ENCODE assay signal across 15 cellular contexts in genomic region chr11:85823816-85824215, GRCh38. TPM values are rescaled to one million over a fixed set of nuclear protein-coding genes. Genes with fewer than 3 reads are reported as not detected.
DNase-seq lines count a peak whose midpoint lies in the region; ATAC-seq, FAIRE-seq and TF ChIP-seq lines count a peak whose summit lies in the region.
"Had no signal": no experiment of that assay in that cellular context is flagged by ENCODE, and none has a peak within 500 bp of the region (broad histone marks: within the 10 kb centered on the region; RNA-seq: fewer than 3 reads in every experiment).

No MANE protein-coding gene starts in this region.

- no peak for TF ChIP-seq RAD21 in HepG2 (CRISPR knock-in tag; IDR thresholded peaks at IDR 0.05)

- H3K4me1 ChIP-seq in right lobe of liver, result no peaks in the 10 kb centered on the region
- H3K4me1 ChIP-seq in HepG2 (ENCODE audit: insufficient read depth, low read length), result no peaks in the 10 kb centered on the region
- H3K4me1 ChIP-seq in effector memory CD4-positive, alpha-beta T cell (ENCODE audit: control insufficient read depth, insufficient read depth, low read length, poor library complexity, severe bottlenecking), result peaks cover 55% of the 10 kb centered on the region
- H3K4me1 ChIP-seq in upper lobe of right lung, result peaks cover 4% of the 10 kb centered on the region
- peaks cover 47% of the 10 kb centered on the region for H3K4me1 ChIP-seq in PC-9 (replicated peaks; ENCODE audit: insufficient read depth)

- H3K4me2 ChIP-seq in HepG2 (ENCODE audit: low read depth, low read length), result no peak overlapping the region
- H3K4me2 ChIP-seq in PC-9, result no peak overlapping the region

- H3K9ac ChIP-seq in HepG2 (ENCODE audit: insufficient read depth, low read depth, low read length), result no peak overlapping the region

- H3K36me3 ChIP-seq in right lobe of liver (no peaks in the 10 kb centered on the region), HepG2 (replicated peaks in 1 of 2; ENCODE audit: control insufficient read depth in 1 of 2, insufficient read depth in 2 of 2, low read length in 2 of 2) (no peaks in the 10 kb centered on the region), upper lobe of right lung (no peaks in the 10 kb centered on the region), PC-9 (ENCODE audit: low read depth) (no peaks in the 10 kb centered on the region)
- H3K36me3 ChIP-seq in effector memory CD4-positive, alpha-beta T cell (ENCODE audit: control insufficient read depth, insufficient read depth, low read length), result no peaks in the 10 kb centered on the region
- H3K36me3 ChIP-seq: esophagus squamous epithelium, spleen had no signal

- POLR2A ChIA-PET in HepG2 (lab: Yijun Ruan, JAX) (no interaction called here), PC-9 (lab: Charles Lee; ENCODE audit: unreplicated experiment) (no interaction called here)

- TF ChIP-seq CTCF in right lobe of liver (IDR thresholded peaks at IDR 0.05), result no peak
- TF ChIP-seq CTCF in HepG2 (CRISPR knock-in tag; IDR thresholded peaks at IDR 0.05), result no peak
- TF ChIP-seq CTCF in upper lobe of right lung (IDR thresholded peaks at IDR 0.05), result no peak
- TF ChIP-seq CTCF in PC-9 (conservative IDR thresholded peaks at IDR 0.05), result no peak

- TF ChIP-seq POLR2A in right lobe of liver (IDR thresholded peaks at IDR 0.05), result no peak
- no peak for TF ChIP-seq POLR2A in HepG2 (IDR thresholded peaks at IDR 0.05; ENCODE audit: insufficient read depth in 1 of 2, low read depth in 2 of 2, low read length in 2 of 2)

- 67% methylated on average over 1 of the region's 2 CpGs for WGBS in right lobe of liver (ENCODE audit: insufficient coverage, low coverage, low lambda C conversion rate, missing lambda C conversion rate)
- WGBS in HepG2 (ENCODE audit: low lambda C conversion rate), result 54% methylated on average over 2 of the region's 2 CpGs

- H2AFZ ChIP-seq in HepG2 (ENCODE audit: low read length) (no peak overlapping the region), PC-9 (no peak overlapping the region)

- BruUV-seq in HepG2 (replicated peaks; lab: Mats Ljungman, UMichigan), result no TSS peak
- BruUV-seq in PC-9 (replicated peaks; lab: Mats Ljungman, UMichigan), result no TSS peak

- H4K20me1 ChIP-seq in HepG2 (ENCODE audit: insufficient read depth, low read length) (no peaks in the 10 kb centered on the region), PC-9 (ENCODE audit: insufficient read depth) (no peaks in the 10 kb centered on the region)

- H3K27me3 ChIP-seq in right lobe of liver (no peaks in the 10 kb centered on the region), HepG2 (ENCODE audit: control insufficient read depth in 1 of 2, insufficient read depth in 2 of 2, low read length in 2 of 2) (0 out of 5 replicates have a peak, but pooled peaks cover 0 to 4% of the 10 kb centered on the region in 2 experiments), upper lobe of right lung (no peaks in the 10 kb centered on the region), PC-9 (ENCODE audit: insufficient read depth, low read depth) (no peaks in the 10 kb centered on the region)
- H3K27me3 ChIP-seq in effector memory CD4-positive, alpha-beta T cell (replicated peaks; ENCODE audit: control insufficient read depth, insufficient read depth, low read length, poor library complexity, severe bottlenecking), result no peaks in the 10 kb centered on the region
- H3K27me3 ChIP-seq: esophagus squamous epithelium, spleen had no signal

- H3K9me3 ChIP-seq in right lobe of liver (no peaks in the 10 kb centered on the region), HepG2 (ENCODE audit: low read length) (no peaks in the 10 kb centered on the region), upper lobe of right lung (no peaks in the 10 kb centered on the region), PC-9 (ENCODE audit: insufficient read depth, low read depth) (no peaks in the 10 kb centered on the region)
- no peaks in the 10 kb centered on the region for H3K9me3 ChIP-seq in effector memory CD4-positive, alpha-beta T cell (ENCODE audit: control insufficient read depth, low read length)
- H3K9me3 ChIP-seq: esophagus squamous epithelium, spleen had no signal

- CTCF ChIA-PET in HepG2 (lab: Yijun Ruan, JAX; ENCODE audit: low intra/inter-chr PET ratio, low total read pairs) (no interaction called here), PC-9 (lab: Charles Lee) (no interaction called here)

- H3K27ac ChIP-seq in right lobe of liver, result no peak overlapping the region
- no peak overlapping the region for H3K27ac ChIP-seq in HepG2 (ENCODE audit: extremely low read length, insufficient read depth, low read length)
- peak overlapping the region; percentile 55 for H3K27ac ChIP-seq in effector memory CD4-positive, alpha-beta T cell (ENCODE audit: insufficient read depth, low read length, poor library complexity, severe bottlenecking)
- no peak overlapping the region for H3K27ac ChIP-seq in upper lobe of right lung
- H3K27ac ChIP-seq in PC-9, result no peak overlapping the region
- H3K27ac ChIP-seq: esophagus squamous epithelium had no signal

- ATAC-seq in right lobe of liver (peak in 3 of 4 donors; percentile 13 to 39 (median 28)), HepG2 (no peak), upper lobe of right lung (peak; percentile 23)

- in situ Hi-C loops in HepG2 (cut with HindIII; ENCODE audit: extremely low pct_ligation_motif_present, low pct_unique_long_range_greater_than_20kb), result loop anchor here (10.0 kb wide), 1 partner anchor 229 kb away; no protein-coding TSS in a partner anchor

- H3K4me3 ChIP-seq in right lobe of liver, result no peak overlapping the region
- no peak overlapping the region for H3K4me3 ChIP-seq in HepG2 (replicated peaks in 1 of 3; ENCODE audit: insufficient read depth in 1 of 3, low read depth in 2 of 3, low read length in 3 of 3)
- no peak overlapping the region for H3K4me3 ChIP-seq in effector memory CD4-positive, alpha-beta T cell (ENCODE audit: insufficient read depth, low read depth, low read length, poor library complexity, severe bottlenecking)
- no peak overlapping the region for H3K4me3 ChIP-seq in upper lobe of right lung
- no peak overlapping the region for H3K4me3 ChIP-seq in PC-9
- H3K4me3 ChIP-seq: esophagus squamous epithelium, spleen had no signal

- no peaks in the 10 kb centered on the region for H3K9me2 ChIP-seq in PC-9 (ENCODE audit: insufficient read depth)

- no peak for DNase-seq in right lobe of liver
- DNase-seq in HepG2 (ENCODE audit: low spot score), result no peak
- DNase-seq in activated CD8-positive, alpha-beta memory T cell treated with anti-CD3 and anti-CD28 coated beads, Interleukin-2, amount 50 U/mL, for 24 hours (ENCODE audit: extremely low read depth), result peak; percentile 23
- peak; percentile 65 to 80 (median 67) for DNase-seq in effector memory CD4-positive, alpha-beta T cell
- no peak for DNase-seq in upper lobe of right lung
- DNase-seq in COLO829 (ENCODE audit: low spot score), result no peak
- DNase-seq in anterior cingulate cortex (lab: John Stamatoyannopoulos, UW), result no peak
- no peak for DNase-seq in PC-9
- DNase-seq: esophagus squamous epithelium, GF-D8, HCEC 1CT, NCI-H524, spleen had no signal

- intact Hi-C loops in right lobe of liver (cut with DNase I) (no loop called here), HepG2 (cut with micrococcal nuclease; ENCODE audit: unreplicated experiment) (no loop called here), upper lobe of right lung (cut with DNase I) (loop anchor here (10.0 kb wide), 1 partner anchor 129 kb away; no protein-coding TSS in a partner anchor), PC-9 (cut with micrococcal nuclease; ENCODE audit: unreplicated experiment) (loop anchor here (10.0 kb wide), 1 partner anchor 129 kb away; no protein-coding TSS in a partner anchor)

- FAIRE-seq in HepG2 (lab: Jason Lieb, UNC), result no peak

- H3F3A ChIP-seq in PC-9 (ENCODE audit: insufficient read depth, low read depth), result peaks cover 29% of the 10 kb centered on the region

- TF ChIP-seq EP300 in HepG2 (IDR thresholded peaks at IDR 0.05; ENCODE audit: low read depth in 2 of 2, low read length in 2 of 2), result no peak
- TF ChIP-seq EP300 in HepG2 (CRISPR knock-in tag; IDR thresholded peaks at IDR 0.05; ENCODE audit: borderline replicate concordance), result no peak

- H3K79me2 ChIP-seq in HepG2 (ENCODE audit: insufficient read depth, low read length) (no peaks in the 10 kb centered on the region), PC-9 (ENCODE audit: low read depth) (no peaks in the 10 kb centered on the region)

RNA-seq across cellular contexts. Expression of gene SYTL2, which starts 12.9 kb away (rescaled TPM):
- total RNA-seq in right lobe of liver (10 to 100 TPM in 2 of 6 experiments, 1 to 10 TPM in 4; 4.2 to 14.9 (median 8.7) TPM), HepG2 (2016; rRNA removed; fragmentation: Illumina TruSeq; extraction: Trizol) (0.58 and 0.77 TPM in 2 replicates), upper lobe of right lung (36.5 TPM), PC-9 (2021) (13.3 and 16.0 TPM in 2 replicates)
- 0.44 and 0.91 TPM in 2 replicates for total RNA-seq in HepG2 (2016; cell fraction: cytosol; rRNA removed; fragmentation: Illumina TruSeq; extraction: Trizol; ENCODE audit: low read depth)
- 0.77 and 1.00 TPM in 2 replicates for total RNA-seq in HepG2 (2016; cell fraction: insoluble cytoplasmic fraction; rRNA removed; fragmentation: Illumina TruSeq; extraction: Trizol)
- 0.41 and 0.77 TPM in 2 replicates for total RNA-seq in HepG2 (2016; cell fraction: membrane; rRNA removed; fragmentation: Illumina TruSeq; extraction: Trizol)
- 2.7 and 3.2 TPM in 2 replicates for total RNA-seq in HepG2 (2016; cell fraction: nucleus; rRNA removed; fragmentation: Illumina TruSeq; extraction: Trizol)
- 0.64 and 0.90 TPM in 2 replicates for polyA plus RNA-seq in HepG2 (2011; rRNA removed)
- 0.16 and 0.41 TPM in 2 replicates for polyA plus RNA-seq in HepG2 (2011; cell fraction: cytosol; rRNA removed)
- polyA plus RNA-seq in HepG2 (2011; cell fraction: nucleus; rRNA removed), result 1.8 TPM in 2 replicates
- polyA plus RNA-seq in HepG2 (2012), result 0.75 and 1.1 TPM in 2 replicates
- 0.06 TPM in 1 of 2 replicates, not detected in the other for polyA plus RNA-seq in HepG2 (2016; cell fraction: cytosol; fragmentation: Illumina TruSeq; extraction: Trizol; ENCODE audit: low read depth)
- polyA plus RNA-seq in HepG2 (2016; cell fraction: insoluble cytoplasmic fraction; fragmentation: Illumina TruSeq; extraction: Trizol; ENCODE audit: low read depth), result 0.47 and 0.52 TPM in 2 replicates
- 0.23 and 0.29 TPM in 2 replicates for polyA plus RNA-seq in HepG2 (2016; cell fraction: membrane; fragmentation: Illumina TruSeq; extraction: Trizol; ENCODE audit: low read depth)
- polyA plus RNA-seq in HepG2 (2016; cell fraction: nucleus; fragmentation: Illumina TruSeq; extraction: Trizol; ENCODE audit: insufficient read depth, low read depth), result 1.7 and 3.1 TPM in 2 replicates
- 0.10 and 0.12 TPM in 2 replicates for polyA minus RNA-seq in HepG2 (2011; rRNA and poly(A)+ RNA removed; ENCODE audit: low replicate concordance)
- polyA minus RNA-seq in HepG2 (2011; cell fraction: cytosol; rRNA and poly(A)+ RNA removed), result 0.18 and 0.69 TPM in 2 replicates
- 2.5 and 3.7 TPM in 2 replicates for polyA minus RNA-seq in HepG2 (2011; cell fraction: nucleus; rRNA and poly(A)+ RNA removed)

RNA-seq across cellular contexts. Expression of gene CCDC83, which starts 31.4 kb away (rescaled TPM):
- total RNA-seq in right lobe of liver (not detected), HepG2 (2016; rRNA removed; fragmentation: Illumina TruSeq; extraction: Trizol) (not detected in 2 replicates), upper lobe of right lung (not detected), PC-9 (2021) (not detected in 2 replicates)
- total RNA-seq in HepG2 (2016; cell fraction: cytosol; rRNA removed; fragmentation: Illumina TruSeq; extraction: Trizol; ENCODE audit: low read depth), result not detected in 2 replicates
- total RNA-seq in HepG2 (2016; cell fraction: insoluble cytoplasmic fraction; rRNA removed; fragmentation: Illumina TruSeq; extraction: Trizol), result not detected in 2 replicates
- total RNA-seq in HepG2 (2016; cell fraction: membrane; rRNA removed; fragmentation: Illumina TruSeq; extraction: Trizol), result not detected in 2 replicates
- not detected in 2 replicates for total RNA-seq in HepG2 (2016; cell fraction: nucleus; rRNA removed; fragmentation: Illumina TruSeq; extraction: Trizol)
- not detected in 2 replicates for polyA plus RNA-seq in HepG2 (2011; rRNA removed)
- polyA plus RNA-seq in HepG2 (2011; cell fraction: cytosol; rRNA removed), result not detected in 2 replicates
- polyA plus RNA-seq in HepG2 (2011; cell fraction: nucleus; rRNA removed), result not detected in 2 replicates
- polyA plus RNA-seq in HepG2 (2012), result not detected in 2 replicates
- not detected in 2 replicates for polyA plus RNA-seq in HepG2 (2016; cell fraction: cytosol; fragmentation: Illumina TruSeq; extraction: Trizol; ENCODE audit: low read depth)
- polyA plus RNA-seq in HepG2 (2016; cell fraction: insoluble cytoplasmic fraction; fragmentation: Illumina TruSeq; extraction: Trizol; ENCODE audit: low read depth), result not detected in 2 replicates
- not detected in 2 replicates for polyA plus RNA-seq in HepG2 (2016; cell fraction: membrane; fragmentation: Illumina TruSeq; extraction: Trizol; ENCODE audit: low read depth)
- polyA plus RNA-seq in HepG2 (2016; cell fraction: nucleus; fragmentation: Illumina TruSeq; extraction: Trizol; ENCODE audit: insufficient read depth, low read depth), result not detected in 2 replicates
- polyA minus RNA-seq in HepG2 (2011; rRNA and poly(A)+ RNA removed; ENCODE audit: low replicate concordance), result not detected in 2 replicates
- not detected in 2 replicates for polyA minus RNA-seq in HepG2 (2011; cell fraction: cytosol; rRNA and poly(A)+ RNA removed)
- polyA minus RNA-seq in HepG2 (2011; cell fraction: nucleus; rRNA and poly(A)+ RNA removed), result 0.25 TPM in 1 of 2 replicates, not detected in the other
- total RNA-seq: esophagus squamous epithelium, spleen, temporal lobe had no signal
- polyA plus RNA-seq: AG04450, spleen had no signal

Comparison
In these comparisons a context has a peak if more than half of its experiments do, and no peak if none do; other contexts are left out.
1. DNase-seq: peak in activated CD8-positive, alpha-beta memory T cell treated with anti-CD3 and anti-CD28 coated beads, Interleukin-2, amount 50 U/mL, for 24 hours (single experiment) and effector memory CD4-positive, alpha-beta T cell (3 of 3); none in right lobe of liver (0 of 3), HepG2 (single experiment), upper lobe of right lung (single experiment), COLO829 (single experiment), anterior cingulate cortex (0 of 58) and PC-9 (0 of 2).
2. intact Hi-C loops: an anchor here in upper lobe of right lung (10.0 kb wide) and PC-9 (10.0 kb wide); none called in right lobe of liver and HepG2.